1 cellular context compared by ENCODE assay signal in the genomic region with DNA sequence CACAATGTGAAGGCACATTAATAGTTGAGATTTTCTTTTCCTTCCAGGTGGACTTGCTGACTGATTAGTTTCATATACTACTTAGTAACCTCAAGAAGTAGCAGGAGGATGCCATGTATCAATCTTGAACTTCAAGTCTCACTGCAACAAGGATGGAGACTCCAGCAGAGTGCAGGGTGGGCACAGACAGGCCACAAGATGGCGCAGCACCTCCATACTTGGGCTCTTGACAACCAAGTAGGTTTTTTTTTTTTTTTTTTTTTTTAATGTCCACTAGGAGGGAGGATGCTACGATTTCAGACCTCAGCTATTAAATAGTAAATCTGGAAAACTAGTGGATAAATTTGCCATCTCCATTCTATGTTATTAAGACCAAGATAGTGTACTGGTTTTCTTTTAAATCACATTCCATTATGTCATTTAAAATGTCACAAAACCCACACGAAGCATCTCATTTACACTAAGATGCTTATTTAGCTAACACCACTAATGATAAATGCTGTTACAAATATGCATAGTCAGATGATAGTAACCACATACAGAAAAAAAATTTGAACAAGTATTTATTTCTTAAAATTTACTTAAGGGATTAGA.
TF ChIP-seq lines count a peak whose summit lies in the region.

No MANE protein-coding gene starts in this region.

TF ChIP-seq in GM12878, 131 proteins besides CTCF, POLR2A, EP300 and RAD21 (continued from another document):
- TF ChIP-seq, protein P1, sequence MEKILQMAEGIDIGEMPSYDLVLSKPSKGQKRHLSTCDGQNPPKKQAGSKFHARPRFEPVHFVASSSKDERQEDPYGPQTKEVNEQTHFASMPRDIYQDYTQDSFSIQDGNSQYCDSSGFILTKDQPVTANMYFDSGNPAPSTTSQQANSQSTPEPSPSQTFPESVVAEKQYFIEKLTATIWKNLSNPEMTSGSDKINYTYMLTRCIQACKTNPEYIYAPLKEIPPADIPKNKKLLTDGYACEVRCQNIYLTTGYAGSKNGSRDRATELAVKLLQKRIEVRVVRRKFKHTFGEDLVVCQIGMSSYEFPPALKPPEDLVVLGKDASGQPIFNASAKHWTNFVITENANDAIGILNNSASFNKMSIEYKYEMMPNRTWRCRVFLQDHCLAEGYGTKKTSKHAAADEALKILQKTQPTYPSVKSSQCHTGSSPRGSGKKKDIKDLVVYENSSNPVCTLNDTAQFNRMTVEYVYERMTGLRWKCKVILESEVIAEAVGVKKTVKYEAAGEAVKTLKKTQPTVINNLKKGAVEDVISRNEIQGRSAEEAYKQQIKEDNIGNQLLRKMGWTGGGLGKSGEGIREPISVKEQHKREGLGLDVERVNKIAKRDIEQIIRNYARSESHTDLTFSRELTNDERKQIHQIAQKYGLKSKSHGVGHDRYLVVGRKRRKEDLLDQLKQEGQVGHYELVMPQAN (conservative IDR thresholded peaks at IDR 0.05): no peak
- TF ChIP-seq RUNX3 (IDR thresholded peaks at IDR 0.05; ENCODE audit: low read length) (0 out of 2 replicates have a peak, but pooled peaks have one; percentile 18), ZNF274 (IDR thresholded peaks at IDR 0.05; ENCODE audit: insufficient read depth, insufficient read length) (no peak), ETV6 (conservative IDR thresholded peaks at IDR 0.05 in 1 of 2, IDR thresholded peaks at IDR 0.05 in 1 of 2; ENCODE audit: borderline replicate concordance in 1 of 2, low read depth in 1 of 2) (no peak), FOXM1 (IDR thresholded peaks at IDR 0.05; ENCODE audit: low read depth, low read length) (peak; percentile 45; the same call in 1 of the 2 replicates), SMC3 (IDR thresholded peaks at IDR 0.05; ENCODE audit: borderline replicate concordance, low read length) (peak; percentile 94), ZNF622 (IDR thresholded peaks at IDR 0.05) (no peak), YY1 (IDR thresholded peaks at IDR 0.05; ENCODE audit: low read depth, low read length) (peak; percentile 86), TCF12 (IDR thresholded peaks at IDR 0.05; ENCODE audit: low read depth, low read length) (no peak), DPF2 (IDR thresholded peaks at IDR 0.05) (no peak), ZNF384 (IDR thresholded peaks at IDR 0.05; ENCODE audit: borderline replicate concordance, low read depth, low read length) (peak; percentile 99)
- TF ChIP-seq, protein P2, sequence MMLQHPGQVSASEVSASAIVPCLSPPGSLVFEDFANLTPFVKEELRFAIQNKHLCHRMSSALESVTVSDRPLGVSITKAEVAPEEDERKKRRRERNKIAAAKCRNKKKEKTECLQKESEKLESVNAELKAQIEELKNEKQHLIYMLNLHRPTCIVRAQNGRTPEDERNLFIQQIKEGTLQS (IDR thresholded peaks at IDR 0.05; ENCODE audit: borderline replicate concordance, extremely low read depth, low read depth, low read length): no peak
- TF ChIP-seq, protein P3, sequence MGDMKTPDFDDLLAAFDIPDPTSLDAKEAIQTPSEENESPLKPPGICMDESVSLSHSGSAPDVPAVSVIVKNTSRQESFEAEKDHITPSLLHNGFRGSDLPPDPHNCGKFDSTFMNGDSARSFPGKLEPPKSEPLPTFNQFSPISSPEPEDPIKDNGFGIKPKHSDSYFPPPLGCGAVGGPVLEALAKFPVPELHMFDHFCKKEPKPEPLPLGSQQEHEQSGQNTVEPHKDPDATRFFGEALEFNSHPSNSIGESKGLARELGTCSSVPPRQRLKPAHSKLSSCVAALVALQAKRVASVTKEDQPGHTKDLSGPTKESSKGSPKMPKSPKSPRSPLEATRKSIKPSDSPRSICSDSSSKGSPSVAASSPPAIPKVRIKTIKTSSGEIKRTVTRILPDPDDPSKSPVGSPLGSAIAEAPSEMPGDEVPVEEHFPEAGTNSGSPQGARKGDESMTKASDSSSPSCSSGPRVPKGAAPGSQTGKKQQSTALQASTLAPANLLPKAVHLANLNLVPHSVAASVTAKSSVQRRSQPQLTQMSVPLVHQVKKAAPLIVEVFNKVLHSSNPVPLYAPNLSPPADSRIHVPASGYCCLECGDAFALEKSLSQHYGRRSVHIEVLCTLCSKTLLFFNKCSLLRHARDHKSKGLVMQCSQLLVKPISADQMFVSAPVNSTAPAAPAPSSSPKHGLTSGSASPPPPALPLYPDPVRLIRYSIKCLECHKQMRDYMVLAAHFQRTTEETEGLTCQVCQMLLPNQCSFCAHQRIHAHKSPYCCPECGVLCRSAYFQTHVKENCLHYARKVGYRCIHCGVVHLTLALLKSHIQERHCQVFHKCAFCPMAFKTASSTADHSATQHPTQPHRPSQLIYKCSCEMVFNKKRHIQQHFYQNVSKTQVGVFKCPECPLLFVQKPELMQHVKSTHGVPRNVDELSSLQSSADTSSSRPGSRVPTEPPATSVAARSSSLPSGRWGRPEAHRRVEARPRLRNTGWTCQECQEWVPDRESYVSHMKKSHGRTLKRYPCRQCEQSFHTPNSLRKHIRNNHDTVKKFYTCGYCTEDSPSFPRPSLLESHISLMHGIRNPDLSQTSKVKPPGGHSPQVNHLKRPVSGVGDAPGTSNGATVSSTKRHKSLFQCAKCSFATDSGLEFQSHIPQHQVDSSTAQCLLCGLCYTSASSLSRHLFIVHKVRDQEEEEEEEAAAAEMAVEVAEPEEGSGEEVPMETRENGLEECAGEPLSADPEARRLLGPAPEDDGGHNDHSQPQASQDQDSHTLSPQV (IDR thresholded peaks at IDR 0.05): no peak
